Comparison of ENCODE assay signal across 8 cellular contexts in genomic region chr7:154913645-154914579, GRCh38.
DNase-seq lines count a peak whose midpoint lies in the region; ATAC-seq and TF ChIP-seq lines count a peak whose summit lies in the region.

No MANE protein-coding gene starts in this region.

- H4K91ac ChIP-seq in IMR-90 (ENCODE audit: insufficient read depth, low read depth, low read length) = no peak overlapping the region

- dilution Hi-C loops in IMR-90 (cut with HindIII; ENCODE audit: low sequenced_read_pairs, unreplicated experiment) = no loop called here

- H3K27me3 ChIP-seq in IMR-90 (ENCODE audit: control insufficient read depth, insufficient read depth, low read length) = peaks cover 12% of the 10 kb centered on the region; the same call in 1 of the 2 replicates
- no peaks in the 10 kb centered on the region; the same call in 1 of the 2 replicates for H3K27me3 ChIP-seq in SJCRH30
- peaks cover 36% of the 10 kb centered on the region for H3K27me3 ChIP-seq in suprapubic skin

- peak; percentile 96 for ATAC-seq in GM21717 (IDR thresholded peaks at IDR 0.05; ENCODE audit: unreplicated experiment)
- ATAC-seq in IMR-90 (ENCODE audit: low read depth) = peak; percentile 98

- H2AK9ac ChIP-seq in IMR-90 (replicated peaks; ENCODE audit: low read depth, low read length, poor library complexity) = peak overlapping the region; percentile 0

- in situ Hi-C loops in IMR-90 (cut with MboI; ENCODE audit: low sequenced_read_pairs) = no loop called here

- H3K27ac ChIP-seq in IMR-90 (ENCODE audit: insufficient read depth, low read length) = no peak overlapping the region
- no peak overlapping the region; the same call in 1 of the 2 replicates for H3K27ac ChIP-seq in SJCRH30
- H3K27ac ChIP-seq in suprapubic skin = no peak overlapping the region

- TF ChIP-seq EP300 in suprapubic skin (IDR thresholded peaks at IDR 0.05) = no peak

- H3K36me3 ChIP-seq in IMR-90 (ENCODE audit: control insufficient read depth, insufficient read depth, low read length) = no peaks in the 10 kb centered on the region
- no peaks in the 10 kb centered on the region for H3K36me3 ChIP-seq in SJCRH30
- H3K36me3 ChIP-seq in suprapubic skin = no peaks in the 10 kb centered on the region

- no peak overlapping the region for H3K23ac ChIP-seq in IMR-90 (ENCODE audit: low read depth, low read length)

- DNase-seq in ELF-1 (ENCODE audit: low read depth, low spot score) (peak; percentile 90), IMR-90 (peak; percentile 51), SJCRH30 (peak; percentile 78 to 86), globus pallidus (ENCODE audit: low spot score) (peak; percentile 78), occipital lobe (lab: John Stamatoyannopoulos, UW) (peak; percentile 52), suprapubic skin (ENCODE audit: low spot score in 2 of 2) (peak; percentile 89 to 93)
- peak; percentile 90 for DNase-seq in activated naive CD4-positive, alpha-beta T cell treated with Interleukin-2 at 50 U/mL for 16 hours

- no peak overlapping the region for H3K4ac ChIP-seq in IMR-90 (ENCODE audit: low read depth, low read length)

- TF ChIP-seq CTCF in IMR-90 (conservative IDR thresholded peaks at IDR 0.05; ENCODE audit: low read depth, low read length) (peak; percentile 78), suprapubic skin (IDR thresholded peaks at IDR 0.05) (peak; percentile 58 to 91)

- no peak overlapping the region for H3K4me3 ChIP-seq in IMR-90 (ENCODE audit: insufficient read depth, low read depth, low read length)
- no peak overlapping the region for H3K4me3 ChIP-seq in SJCRH30
- H3K4me3 ChIP-seq in suprapubic skin = peak overlapping the region; percentile 41

- intact Hi-C loops in IMR-90 (cut with micrococcal nuclease) = loop anchor here (1.0 kb wide), 1 partner anchor 431 kb away; no protein-coding TSS in a partner anchor

- no peaks in the 10 kb centered on the region for H3K79me1 ChIP-seq in IMR-90 (ENCODE audit: low read depth in 1 of 2, low read length in 2 of 2)

- no peak overlapping the region for H4K8ac ChIP-seq in IMR-90 (ENCODE audit: low read depth in 2 of 2, low read length in 2 of 2)

- H3K18ac ChIP-seq in IMR-90 (ENCODE audit: low read depth, low read length) = no peak overlapping the region

- H3K9ac ChIP-seq in IMR-90 (ENCODE audit: low read depth, low read length) = no peak overlapping the region

- H3K4me2 ChIP-seq in IMR-90 (ENCODE audit: low read depth, low read length) = peak overlapping the region; percentile 54; the same call in 1 of the 2 replicates

- no peaks in the 10 kb centered on the region for H4K20me1 ChIP-seq in IMR-90 (ENCODE audit: insufficient read depth, low read length)

- CTCF ChIA-PET in IMR-90 (lab: Yijun Ruan, JAX) = interaction anchor here (0.5 to 2.4 kb wide), 9 partner anchors 10 to 1665 kb away, joined by 3 to 11 read pairs (median 3); no protein-coding TSS in a partner anchor

- no TSS peak for BruUV-seq in IMR-90 (replicated peaks; lab: Mats Ljungman, UMichigan)

- H3K4me1 ChIP-seq in IMR-90 (ENCODE audit: control insufficient read depth, insufficient read depth, low read length) = no peaks in the 10 kb centered on the region
- peaks cover 3% of the 10 kb centered on the region; the same call in 1 of the 2 replicates for H3K4me1 ChIP-seq in SJCRH30
- peaks cover 15% of the 10 kb centered on the region for H3K4me1 ChIP-seq in suprapubic skin

- no peak overlapping the region for H3K56ac ChIP-seq in IMR-90 (ENCODE audit: extremely low read depth, insufficient read depth, low read length)

- H2BK20ac ChIP-seq in IMR-90 (ENCODE audit: low read depth, low read length) = no peak overlapping the region

- H4K5ac ChIP-seq in IMR-90 (ENCODE audit: low read depth, low read length) = no peak overlapping the region

- no peaks in the 10 kb centered on the region for H3K9me1 ChIP-seq in IMR-90 (ENCODE audit: insufficient read depth, low read length)

- H3K14ac ChIP-seq in IMR-90 (replicated peaks; ENCODE audit: low read depth, low read length) = no peak overlapping the region

- H2BK120ac ChIP-seq in IMR-90 (ENCODE audit: low read depth, low read length) = no peak overlapping the region

- H3K9me3 ChIP-seq in IMR-90 (ENCODE audit: control insufficient read depth, insufficient read depth, low read length) (peaks cover 3% of the 10 kb centered on the region; the same call in 1 of the 2 replicates), SJCRH30 (replicated peaks) (no peaks in the 10 kb centered on the region), suprapubic skin (peaks cover 4% of the 10 kb centered on the region)

- WGBS in IMR-90 (ENCODE audit: extremely low coverage in 2 of 2, insufficient read length in 1 of 2), 2 experiments = 19% methylated on average over 20 of the region's 56 CpGs; no CpG with 5 or more reads in 1 of the 2 experiments
- 30% methylated on average over 6 of the region's 56 CpGs for WGBS in suprapubic skin

- H2BK15ac ChIP-seq in IMR-90 (ENCODE audit: low read depth, low read length) = no peak overlapping the region

- TF ChIP-seq RAD21 in IMR-90 (IDR thresholded peaks at IDR 0.05; ENCODE audit: low read length) = peak; percentile 80

- H2AK5ac ChIP-seq in IMR-90 (ENCODE audit: low read depth, low read length) = no peak overlapping the region

- no peak overlapping the region for H2BK5ac ChIP-seq in IMR-90 (ENCODE audit: low read depth, low read length, poor library complexity, severe bottlenecking)

- H2AFZ ChIP-seq in IMR-90 (replicated peaks; ENCODE audit: low read length, poor library complexity) = peak overlapping the region; percentile 94

- POLR2A ChIA-PET in IMR-90 (lab: Charles Lee; ENCODE audit: unreplicated experiment) = no interaction called here

- TF ChIP-seq POLR2A in IMR-90 (IDR thresholded peaks at IDR 0.05; ENCODE audit: low read depth, low read length) = no peak
- no peak for TF ChIP-seq POLR2A in suprapubic skin (IDR thresholded peaks at IDR 0.05)

TF ChIP-seq in IMR-90, 13 proteins besides CTCF, POLR2A, EP300 and RAD21:
- TF ChIP-seq MAFK (IDR thresholded peaks at IDR 0.05; ENCODE audit: low read depth, low read length) (no peak), ELK1 (IDR thresholded peaks at IDR 0.05; ENCODE audit: borderline replicate concordance, low read depth, low read length) (no peak), SMC3 (IDR thresholded peaks at IDR 0.05; ENCODE audit: low read depth, low read length) (peak; percentile 46)
